In the genomic region with DNA sequence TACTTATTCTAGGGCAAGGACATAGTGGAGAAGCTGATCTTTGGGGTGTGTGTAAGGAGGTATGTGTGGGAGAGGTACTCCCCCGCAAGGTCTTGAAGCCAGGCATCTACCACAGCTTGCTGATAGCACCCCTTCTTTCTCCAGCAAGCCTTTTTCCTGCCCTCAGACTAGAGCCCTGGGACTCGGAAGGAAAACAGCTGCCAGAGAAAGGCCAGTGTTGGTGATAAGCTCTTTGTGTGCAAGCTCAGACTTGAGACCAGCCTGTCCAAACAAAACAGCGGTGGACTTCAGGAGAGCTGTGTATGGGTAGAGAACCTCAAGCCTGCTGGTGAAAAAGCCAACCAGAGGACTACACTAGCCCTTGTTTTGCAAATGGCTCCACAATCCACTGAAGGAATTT, we compare ENCODE assay signal across 14 cellular contexts.
DNase-seq lines count a peak whose midpoint lies in the region; ATAC-seq and TF ChIP-seq lines count a peak whose summit lies in the region.
"Had no signal": no experiment of that assay in that cellular context is flagged by ENCODE, and none has a peak within 500 bp of the region (broad histone marks: within the 10 kb centered on the region; RNA-seq: fewer than 3 reads in every experiment).

No MANE protein-coding gene starts in this region.

- DNase-seq in GM12865 (ENCODE audit: low read depth) (peak; percentile 1), IMR-90 (no peak), endothelial cell (ENCODE audit: low spot score) (peak; percentile 25), neural progenitor cell (ENCODE audit: low spot score) (peak; percentile 13), GM19238 (ENCODE audit: insufficient read length, low spot score) (no peak)
- no peak for DNase-seq in stimulated activated CD4-positive, alpha-beta T cell treated with anti-CD3 and anti-CD28 coated beads, Interleukin-4, amount 100 ng/mL, for 24 hours
- DNase-seq: SIG-M5 had no signal

- peak overlapping the region; percentile 85 for H2BK120ac ChIP-seq in IMR-90 (ENCODE audit: low read depth, low read length)

- H3K36me3 Mint-ChIP-seq in endothelial cell (ENCODE audit: low read depth, unreplicated experiment) = no peaks in the 10 kb centered on the region
- H3K36me3 Mint-ChIP-seq in neural progenitor cell = peaks cover 3% of the 10 kb centered on the region
- H3K36me3 Mint-ChIP-seq: immature natural killer cell had no signal

- H3K36me3 ChIP-seq in IMR-90 (ENCODE audit: control insufficient read depth, insufficient read depth, low read length) (no peaks in the 10 kb centered on the region), neural progenitor cell (no peaks in the 10 kb centered on the region)
- H3K36me3 ChIP-seq: pancreas, transverse colon had no signal

- H2AFZ ChIP-seq in IMR-90 (replicated peaks; ENCODE audit: low read length, poor library complexity) (peak overlapping the region; percentile 68), neural progenitor cell (replicated peaks) (peak overlapping the region; percentile 17)

- TF ChIP-seq POLR2A in IMR-90 (IDR thresholded peaks at IDR 0.05; ENCODE audit: low read depth, low read length) = no peak

- ATAC-seq in IMR-90 (ENCODE audit: low read depth) = no peak
- ATAC-seq in GM21528 (IDR thresholded peaks at IDR 0.05; ENCODE audit: low FRiP score, unreplicated experiment) = no peak
- no peak for ATAC-seq in GM21717 (IDR thresholded peaks at IDR 0.05; ENCODE audit: unreplicated experiment)

- peak overlapping the region; percentile 52; the same call in 1 of the 2 replicates for H4K5ac ChIP-seq in IMR-90 (ENCODE audit: low read depth, low read length)

- H3K14ac ChIP-seq in IMR-90 (replicated peaks; ENCODE audit: low read depth, low read length) = peak overlapping the region; percentile 87; the same call in 1 of the 2 replicates

- WGBS in IMR-90 (ENCODE audit: extremely low coverage in 2 of 2, insufficient read length in 1 of 2), 2 experiments = 60% methylated on average over 1 of the region's 3 CpGs; no CpG with 5 or more reads in 1 of the 2 experiments

- H3K27ac ChIP-seq in IMR-90 (ENCODE audit: insufficient read depth, low read length) (peak overlapping the region; percentile 53; the same call in 1 of the 2 replicates), neural progenitor cell (no peak overlapping the region)
- H3K27ac ChIP-seq: C4-2B, pancreas, transverse colon had no signal

- H3K4me3 ChIP-seq in GM12865 (ENCODE audit: low read depth, low read length) (no peak overlapping the region), IMR-90 (ENCODE audit: insufficient read depth, low read depth, low read length) (no peak overlapping the region), neural progenitor cell (no peak overlapping the region)
- H3K4me3 ChIP-seq: pancreas, transverse colon had no signal

- peak overlapping the region; percentile 72 for H3K18ac ChIP-seq in IMR-90 (ENCODE audit: low read depth, low read length)

- H3K9me1 ChIP-seq in IMR-90 (ENCODE audit: insufficient read depth, low read length) = peaks cover 5% of the 10 kb centered on the region

- intact Hi-C loops in IMR-90 (cut with micrococcal nuclease) = loop anchor here (1.0 to 10.0 kb wide), 10 partner anchors 32 to 1975 kb away; no protein-coding TSS in a partner anchor

- dilution Hi-C loops in IMR-90 (cut with HindIII; ENCODE audit: low sequenced_read_pairs, unreplicated experiment) = no loop called here

- peak overlapping the region; percentile 68 for H2AK5ac ChIP-seq in IMR-90 (ENCODE audit: low read depth, low read length)

- H4K8ac ChIP-seq in IMR-90 (ENCODE audit: low read depth in 2 of 2, low read length in 2 of 2) = peak overlapping the region; percentile 3 to 80; a peak in 3 of 4 replicates

- no peaks in the 10 kb centered on the region; a peak in 1 of 4 replicates for H3K79me1 ChIP-seq in IMR-90 (ENCODE audit: low read depth in 1 of 2, low read length in 2 of 2)

- H3K23ac ChIP-seq in IMR-90 (ENCODE audit: low read depth, low read length) = peak overlapping the region; percentile 79; the same call in 1 of the 2 replicates

- H3K9me3 ChIP-seq in IMR-90 (ENCODE audit: control insufficient read depth, insufficient read depth, low read length) = no peaks in the 10 kb centered on the region
- H3K9me3 ChIP-seq in neural progenitor cell (ENCODE audit: low read depth) = no peaks in the 10 kb centered on the region
- H3K9me3 ChIP-seq: pancreas, transverse colon had no signal

- H3K27ac Mint-ChIP-seq in endothelial cell (ENCODE audit: unreplicated experiment) (peak overlapping the region; percentile 76), neural progenitor cell (no peak overlapping the region)
- H3K27ac Mint-ChIP-seq: activated naive CD4-positive, alpha-beta T cell treated with anti-CD3 and anti-CD28 coated beads for 36 hours; immature natural killer cell had no signal

- H3K4me1 ChIP-seq in IMR-90 (ENCODE audit: control insufficient read depth, insufficient read depth, low read length) (peaks cover 17% of the 10 kb centered on the region), neural progenitor cell (peaks cover 33% of the 10 kb centered on the region)
- H3K4me1 ChIP-seq: pancreas had no signal

- peaks cover 7% of the 10 kb centered on the region for H3K27me3 Mint-ChIP-seq in endothelial cell (ENCODE audit: unreplicated experiment)
- peaks cover 3% of the 10 kb centered on the region for H3K27me3 Mint-ChIP-seq in neural progenitor cell (ENCODE audit: insufficient read depth, low read depth)

- H3K9ac ChIP-seq in IMR-90 (ENCODE audit: low read depth, low read length) (peak overlapping the region; percentile 20; the same call in 1 of the 2 replicates), neural progenitor cell (no peak overlapping the region)

- no peaks in the 10 kb centered on the region for H3K79me2 ChIP-seq in neural progenitor cell (ENCODE audit: low read depth)

- H4K20me1 ChIP-seq in IMR-90 (ENCODE audit: insufficient read depth, low read length) (no peaks in the 10 kb centered on the region), neural progenitor cell (ENCODE audit: low read depth) (no peaks in the 10 kb centered on the region)

- H2AK9ac ChIP-seq in IMR-90 (replicated peaks; ENCODE audit: low read depth, low read length, poor library complexity) = no peak overlapping the region

- POLR2A ChIA-PET in IMR-90 (lab: Charles Lee; ENCODE audit: unreplicated experiment) = interaction anchor here (0.6 to 1.1 kb wide), 2 partner anchors 823 to 1070 kb away, joined by 3 to 7 read pairs; a partner anchor contains a TSS

- TF ChIP-seq RAD21 in IMR-90 (IDR thresholded peaks at IDR 0.05; ENCODE audit: low read length) = no peak

- no peak overlapping the region for H3K4me3 Mint-ChIP-seq in endothelial cell (ENCODE audit: unreplicated experiment)
- H3K4me3 Mint-ChIP-seq in neural progenitor cell = no peak overlapping the region
- H3K4me3 Mint-ChIP-seq: activated naive CD4-positive, alpha-beta T cell treated with anti-CD3 and anti-CD28 coated beads for 36 hours; immature natural killer cell had no signal

- no peak overlapping the region for H3K4me2 ChIP-seq in IMR-90 (ENCODE audit: low read depth, low read length)
- H3K4me2 ChIP-seq in neural progenitor cell = no peak overlapping the region

- peak overlapping the region; percentile 92 for H2BK20ac ChIP-seq in IMR-90 (ENCODE audit: low read depth, low read length)

- peaks cover 6% of the 10 kb centered on the region for H3F3A ChIP-seq in neural progenitor cell (ENCODE audit: low read depth)

- H3K27me3 ChIP-seq in IMR-90 (ENCODE audit: control insufficient read depth, insufficient read depth, low read length) = no peaks in the 10 kb centered on the region
- H3K27me3 ChIP-seq in neural progenitor cell = no peaks in the 10 kb centered on the region
- H3K27me3 ChIP-seq: pancreas, transverse colon had no signal

- TF ChIP-seq CTCF in GM12865 (IDR thresholded peaks at IDR 0.05; ENCODE audit: insufficient read depth, low read depth, low read length, missing control alignments) (no peak), IMR-90 (conservative IDR thresholded peaks at IDR 0.05; ENCODE audit: low read depth, low read length) (no peak), endothelial cell (IDR thresholded peaks at IDR 0.05; ENCODE audit: unreplicated experiment) (no peak), neural progenitor cell (IDR thresholded peaks at IDR 0.05) (no peak)

- H3K4me1 Mint-ChIP-seq in endothelial cell (ENCODE audit: unreplicated experiment) (peaks cover 32% of the 10 kb centered on the region), neural progenitor cell (peaks cover 15% of the 10 kb centered on the region)

- no peak overlapping the region for H3K56ac ChIP-seq in IMR-90 (ENCODE audit: extremely low read depth, insufficient read depth, low read length)

- peak overlapping the region; percentile 86 for H3K4ac ChIP-seq in IMR-90 (ENCODE audit: low read depth, low read length)

- H4K91ac ChIP-seq in IMR-90 (ENCODE audit: insufficient read depth, low read depth, low read length) = peak overlapping the region; percentile 69

- H3K9me3 Mint-ChIP-seq in endothelial cell (ENCODE audit: unreplicated experiment) (no peaks in the 10 kb centered on the region), neural progenitor cell (peaks cover 2% of the 10 kb centered on the region)
- H3K9me3 Mint-ChIP-seq: activated naive CD4-positive, alpha-beta T cell treated with anti-CD3 and anti-CD28 coated beads for 36 hours; immature natural killer cell had no signal

- no TSS peak for BruUV-seq in IMR-90 (replicated peaks; lab: Mats Ljungman, UMichigan)

- peak overlapping the region; percentile 12 for H2BK5ac ChIP-seq in IMR-90 (ENCODE audit: low read depth, low read length, poor library complexity, severe bottlenecking)

- in situ Hi-C loops in IMR-90 (cut with MboI; ENCODE audit: low sequenced_read_pairs) = loop anchor here (5.0 to 25.0 kb wide), 2 partner anchors 1067 to 1977 kb away; no protein-coding TSS in a partner anchor

- peak overlapping the region; percentile 61; the same call in 2 of the 3 replicates for H2BK15ac ChIP-seq in IMR-90 (ENCODE audit: low read depth, low read length)

- CTCF ChIA-PET in IMR-90 (lab: Yijun Ruan, JAX) = interaction anchor here (0.6 to 1.3 kb wide), 11 partner anchors 15 to 1975 kb away, joined by 3 to 5 read pairs (median 3); no protein-coding TSS in a partner anchor

TF ChIP-seq in IMR-90, 13 proteins besides CTCF, POLR2A, EP300 and RAD21 (continues in another document):
- TF ChIP-seq, protein P1, sequence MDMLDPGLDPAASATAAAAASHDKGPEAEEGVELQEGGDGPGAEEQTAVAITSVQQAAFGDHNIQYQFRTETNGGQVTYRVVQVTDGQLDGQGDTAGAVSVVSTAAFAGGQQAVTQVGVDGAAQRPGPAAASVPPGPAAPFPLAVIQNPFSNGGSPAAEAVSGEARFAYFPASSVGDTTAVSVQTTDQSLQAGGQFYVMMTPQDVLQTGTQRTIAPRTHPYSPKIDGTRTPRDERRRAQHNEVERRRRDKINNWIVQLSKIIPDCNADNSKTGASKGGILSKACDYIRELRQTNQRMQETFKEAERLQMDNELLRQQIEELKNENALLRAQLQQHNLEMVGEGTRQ (IDR thresholded peaks at IDR 0.05; ENCODE audit: low read depth, low read length) = no peak

Comparison
In these comparisons a context has a peak if more than half of its experiments do, and no peak if none do; other contexts are left out.
1. DNase-seq: peak in GM12865 (single experiment), endothelial cell (single experiment) and neural progenitor cell (single experiment); none in IMR-90 (single experiment), stimulated activated CD4-positive, alpha-beta T cell treated with anti-CD3 and anti-CD28 coated beads, Interleukin-4, amount 100 ng/mL, for 24 hours (single experiment) and GM19238 (single experiment).